In the genomic region with DNA sequence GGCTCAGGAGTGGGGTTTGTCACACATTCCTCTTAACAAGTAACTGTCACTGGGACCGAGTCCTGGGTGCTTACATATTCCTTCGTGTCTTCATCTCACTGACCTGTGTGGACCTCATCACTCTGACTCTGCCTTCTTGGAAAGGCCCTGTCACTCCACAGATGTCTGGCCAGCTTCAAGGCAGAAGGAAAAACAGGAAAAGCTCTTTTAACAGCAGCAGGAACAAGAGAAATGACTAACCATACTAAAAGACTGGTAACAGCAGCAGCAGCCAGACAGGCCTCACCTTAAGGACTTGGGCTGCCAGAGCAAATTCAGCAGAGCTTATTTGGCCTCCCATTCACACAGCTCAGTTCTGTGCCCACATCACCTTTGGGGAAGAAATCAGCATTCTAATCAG, we compare ENCODE assay signal across 20 cellular contexts.
DNase-seq lines count a peak whose midpoint lies in the region; ATAC-seq and TF ChIP-seq lines count a peak whose summit lies in the region.
"Had no signal": no experiment of that assay in that cellular context is flagged by ENCODE, and none has a peak within 500 bp of the region (broad histone marks: within the 10 kb centered on the region; RNA-seq: fewer than 3 reads in every experiment).

No MANE protein-coding gene starts in this region.

- H3K4me3 ChIP-seq in PC-3 (ENCODE audit: low read length): no peak overlapping the region
- no peak overlapping the region for H3K4me3 ChIP-seq in muscle layer of colon (ENCODE audit: low read depth in 1 of 2, low read length in 2 of 2)
- H3K4me3 ChIP-seq in brain microvascular endothelial cell (ENCODE audit: low read depth, low read length): no peak overlapping the region
- H3K4me3 ChIP-seq: GM12878, GM23338 had no signal

- no peaks in the 10 kb centered on the region for H3K27me3 ChIP-seq in PC-3 (ENCODE audit: low read length)
- no peaks in the 10 kb centered on the region for H3K27me3 ChIP-seq in muscle layer of colon (ENCODE audit: control insufficient read depth in 1 of 2, insufficient read depth in 2 of 2, low read length in 2 of 2)
- no peaks in the 10 kb centered on the region for H3K27me3 ChIP-seq in brain microvascular endothelial cell (replicated peaks)

- H3K79me2 ChIP-seq in PC-3 (ENCODE audit: low read length): no peaks in the 10 kb centered on the region

- H3K4me2 ChIP-seq in PC-3 (ENCODE audit: low read length): no peak overlapping the region
- H3K4me2 ChIP-seq: GM23338 had no signal

- DNase-seq in activated CD8-positive, alpha-beta T cell treated with anti-CD3 and anti-CD28 coated beads, Interleukin-2, amount 10 ng/mL, durations not matched to agents 7 days and 5 days: no peak
- no peak for DNase-seq in activated CD8-positive, alpha-beta T cell treated with anti-CD3 and anti-CD28 coated beads for 36 hours
- DNase-seq in PC-3 (no peak), NCI-H2081 (lab: John Stamatoyannopoulos, UW) (no peak), brain microvascular endothelial cell (no peak)
- DNase-seq in stimulated activated naive B cell treated with anti-CD40 and anti-IgM and Interleukin-4, amounts not matched to agents 10 μg/mL and 1 μg/mL and 100 μg/mL, for 72 hours: no peak
- DNase-seq: CD8-positive, alpha-beta memory T cell; DMS53; EL; HCEC 1CT; MM.1S; NCI-H1092; NCI-H1436 treated with DMSO at 0.1 percent for 48 hours; NCI-H2029; NCI-H2171; NCI-H526; Right ventricle myocardium superior had no signal

- in situ Hi-C loops in brain microvascular endothelial cell (cut with HindIII; ENCODE audit: low pct_ligation_motif_present, low sequenced_read_pairs): no loop called here

- TF ChIP-seq CTCF in activated CD8-positive, alpha-beta T cell treated with anti-CD3 and anti-CD28 coated beads for 36 hours (IDR thresholded peaks at IDR 0.05): no peak
- TF ChIP-seq CTCF in PC-3 (conservative IDR thresholded peaks at IDR 0.05; ENCODE audit: low read depth, low read length) (no peak), brain microvascular endothelial cell (IDR thresholded peaks at IDR 0.05; ENCODE audit: low read depth, low read length, missing control alignments) (no peak)

- no peaks in the 10 kb centered on the region for H4K20me1 ChIP-seq in PC-3 (ENCODE audit: low read length)

- H3K9ac ChIP-seq in PC-3 (ENCODE audit: low read length) (no peak overlapping the region), muscle layer of colon (ENCODE audit: low read length) (no peak overlapping the region)

- H3K9me2 ChIP-seq in PC-3 (replicated peaks; ENCODE audit: low read length): no peaks in the 10 kb centered on the region

- POLR2A ChIA-PET in activated CD8-positive, alpha-beta T cell treated with anti-CD3 and anti-CD28 coated beads, Interleukin-2, amount 10 ng/mL, durations not matched to agents 7 days and 5 days (lab: Charles Lee): no interaction called here
- POLR2A ChIA-PET in activated CD8-positive, alpha-beta T cell treated with anti-CD3 and anti-CD28 coated beads for 36 hours (lab: Charles Lee): interaction anchor here (0.6 kb wide), 1 partner anchor 472 kb away, joined by 4 read pairs; no protein-coding TSS in a partner anchor
- POLR2A ChIA-PET in PC-3 (lab: Charles Lee; ENCODE audit: unreplicated experiment): no interaction called here

- intact Hi-C loops in activated CD8-positive, alpha-beta T cell treated with anti-CD3 and anti-CD28 coated beads for 36 hours (cut with micrococcal nuclease): no loop called here
- intact Hi-C loops in PC-3 (cut with micrococcal nuclease): loop anchor here (5.0 kb wide), 1 partner anchor 576 kb away; no protein-coding TSS in a partner anchor

- H3K9me3 Mint-ChIP-seq in activated CD8-positive, alpha-beta T cell treated with anti-CD3 and anti-CD28 coated beads, Interleukin-2, amount 10 ng/mL, durations not matched to agents 7 days and 5 days (ENCODE audit: insufficient read depth): no peaks in the 10 kb centered on the region
- H3K9me3 Mint-ChIP-seq in activated CD8-positive, alpha-beta T cell treated with anti-CD3 and anti-CD28 coated beads for 36 hours: no peaks in the 10 kb centered on the region
- H3K9me3 Mint-ChIP-seq in stimulated activated naive B cell treated with anti-CD40 and anti-IgM and Interleukin-4, amounts not matched to agents 10 μg/mL and 1 μg/mL and 100 μg/mL, for 72 hours: no peaks in the 10 kb centered on the region
- H3K9me3 Mint-ChIP-seq: CD8-positive, alpha-beta memory T cell; GM23338 had no signal

- H3K27ac ChIP-seq in PC-3 (ENCODE audit: low read length): no peak overlapping the region
- peak overlapping the region; percentile 42 for H3K27ac ChIP-seq in muscle layer of colon (ENCODE audit: low read depth, low read length)
- H3K27ac ChIP-seq in brain microvascular endothelial cell: no peak overlapping the region

- peaks cover 35% of the 10 kb centered on the region for H3K36me3 Mint-ChIP-seq in activated CD8-positive, alpha-beta T cell treated with anti-CD3 and anti-CD28 coated beads, Interleukin-2, amount 10 ng/mL, durations not matched to agents 7 days and 5 days (ENCODE audit: low read depth)
- H3K36me3 Mint-ChIP-seq in activated CD8-positive, alpha-beta T cell treated with anti-CD3 and anti-CD28 coated beads for 36 hours (ENCODE audit: low read depth): peaks cover 32% of the 10 kb centered on the region
- H3K36me3 Mint-ChIP-seq in stimulated activated naive B cell treated with anti-CD40 and anti-IgM and Interleukin-4, amounts not matched to agents 10 μg/mL and 1 μg/mL and 100 μg/mL, for 72 hours: peaks cover 51 to 67% of the 10 kb centered on the region in 2 donors

- H3F3A ChIP-seq in PC-3 (ENCODE audit: low read length, unreplicated experiment): no peaks in the 10 kb centered on the region

- no peaks in the 10 kb centered on the region for H3K27me3 Mint-ChIP-seq in activated CD8-positive, alpha-beta T cell treated with anti-CD3 and anti-CD28 coated beads, Interleukin-2, amount 10 ng/mL, durations not matched to agents 7 days and 5 days (ENCODE audit: low read depth)
- no peaks in the 10 kb centered on the region for H3K27me3 Mint-ChIP-seq in activated CD8-positive, alpha-beta T cell treated with anti-CD3 and anti-CD28 coated beads for 36 hours
- no peaks in the 10 kb centered on the region for H3K27me3 Mint-ChIP-seq in stimulated activated naive B cell treated with anti-CD40 and anti-IgM and Interleukin-4, amounts not matched to agents 10 μg/mL and 1 μg/mL and 100 μg/mL, for 72 hours
- H3K27me3 Mint-ChIP-seq: CD8-positive, alpha-beta memory T cell had no signal

- H2AFZ ChIP-seq in PC-3 (ENCODE audit: low read length): no peak overlapping the region
- H2AFZ ChIP-seq: GM23338 had no signal

- H3K27ac Mint-ChIP-seq in activated CD8-positive, alpha-beta T cell treated with anti-CD3 and anti-CD28 coated beads, Interleukin-2, amount 10 ng/mL, durations not matched to agents 7 days and 5 days: peak overlapping the region; percentile 34
- H3K27ac Mint-ChIP-seq in activated CD8-positive, alpha-beta T cell treated with anti-CD3 and anti-CD28 coated beads for 36 hours: no peak overlapping the region
- peak overlapping the region; percentile 79 for H3K27ac Mint-ChIP-seq in stimulated activated naive B cell treated with anti-CD40 and anti-IgM and Interleukin-4, amounts not matched to agents 10 μg/mL and 1 μg/mL and 100 μg/mL, for 72 hours
- H3K27ac Mint-ChIP-seq: GM23338 had no signal

- H3K36me3 ChIP-seq in PC-3 (ENCODE audit: low read depth, low read length) (0 out of 2 replicates have a peak, but pooled peaks cover 3% of the 10 kb centered on the region), muscle layer of colon (ENCODE audit: insufficient read depth, low read length) (no peaks in the 10 kb centered on the region), brain microvascular endothelial cell (replicated peaks) (no peaks in the 10 kb centered on the region)

- H3K9me3 ChIP-seq in PC-3 (ENCODE audit: low read length) (no peaks in the 10 kb centered on the region), muscle layer of colon (ENCODE audit: low read length) (no peaks in the 10 kb centered on the region)

- TSS peak; percentile 10 for BruUV-seq in PC-3 (replicated peaks; lab: Mats Ljungman, UMichigan)

- no peak overlapping the region for H3K4me3 Mint-ChIP-seq in activated CD8-positive, alpha-beta T cell treated with anti-CD3 and anti-CD28 coated beads, Interleukin-2, amount 10 ng/mL, durations not matched to agents 7 days and 5 days
- H3K4me3 Mint-ChIP-seq in activated CD8-positive, alpha-beta T cell treated with anti-CD3 and anti-CD28 coated beads for 36 hours: no peak overlapping the region
- no peak overlapping the region for H3K4me3 Mint-ChIP-seq in stimulated activated naive B cell treated with anti-CD40 and anti-IgM and Interleukin-4, amounts not matched to agents 10 μg/mL and 1 μg/mL and 100 μg/mL, for 72 hours
- H3K4me3 Mint-ChIP-seq: CD8-positive, alpha-beta memory T cell; GM23338 had no signal

- no peaks in the 10 kb centered on the region for H3K4me1 Mint-ChIP-seq in activated CD8-positive, alpha-beta T cell treated with anti-CD3 and anti-CD28 coated beads, Interleukin-2, amount 10 ng/mL, durations not matched to agents 7 days and 5 days (ENCODE audit: low read depth)
- H3K4me1 Mint-ChIP-seq in activated CD8-positive, alpha-beta T cell treated with anti-CD3 and anti-CD28 coated beads for 36 hours (ENCODE audit: low read depth): no peaks in the 10 kb centered on the region
- H3K4me1 Mint-ChIP-seq in stimulated activated naive B cell treated with anti-CD40 and anti-IgM and Interleukin-4, amounts not matched to agents 10 μg/mL and 1 μg/mL and 100 μg/mL, for 72 hours: peaks cover 40 to 59% of the 10 kb centered on the region in 2 donors
- H3K4me1 Mint-ChIP-seq: CD8-positive, alpha-beta memory T cell had no signal

- CTCF ChIA-PET in activated CD8-positive, alpha-beta T cell treated with anti-CD3 and anti-CD28 coated beads, Interleukin-2, amount 10 ng/mL, durations not matched to agents 7 days and 5 days (lab: Charles Lee): interaction anchor here (0.6 to 3.2 kb wide), 5 partner anchors 38 to 135 kb away, joined by 3 to 14 read pairs (median 4); a partner anchor contains a TSS
- CTCF ChIA-PET in activated CD8-positive, alpha-beta T cell treated with anti-CD3 and anti-CD28 coated beads for 36 hours (lab: Charles Lee): interaction anchor here (1.3 to 2.3 kb wide), 2 partner anchors 11 to 116 kb away, joined by 3 to 7 read pairs; no protein-coding TSS in a partner anchor
- CTCF ChIA-PET in PC-3 (lab: Charles Lee): no interaction called here

- ATAC-seq in activated CD8-positive, alpha-beta T cell treated with anti-CD3 and anti-CD28 coated beads, Interleukin-2, amount 10 ng/mL, durations not matched to agents 7 days and 5 days: no peak
- no peak for ATAC-seq in activated CD8-positive, alpha-beta T cell treated with anti-CD3 and anti-CD28 coated beads for 36 hours
- no peak for ATAC-seq in PC-3
- ATAC-seq in stimulated activated naive B cell treated with anti-CD40 and anti-IgM and Interleukin-4, amounts not matched to agents 10 μg/mL and 1 μg/mL and 100 μg/mL, for 72 hours (replicated peaks): no peak
- ATAC-seq: GM12878, GM23338 had no signal

- H3K4me1 ChIP-seq in PC-3 (ENCODE audit: insufficient read depth, low read length): no peaks in the 10 kb centered on the region
- peaks cover 52% of the 10 kb centered on the region for H3K4me1 ChIP-seq in muscle layer of colon (ENCODE audit: insufficient read depth, low read length)
